ENCODE assay signal across 23 cellular contexts in the genomic region with DNA sequence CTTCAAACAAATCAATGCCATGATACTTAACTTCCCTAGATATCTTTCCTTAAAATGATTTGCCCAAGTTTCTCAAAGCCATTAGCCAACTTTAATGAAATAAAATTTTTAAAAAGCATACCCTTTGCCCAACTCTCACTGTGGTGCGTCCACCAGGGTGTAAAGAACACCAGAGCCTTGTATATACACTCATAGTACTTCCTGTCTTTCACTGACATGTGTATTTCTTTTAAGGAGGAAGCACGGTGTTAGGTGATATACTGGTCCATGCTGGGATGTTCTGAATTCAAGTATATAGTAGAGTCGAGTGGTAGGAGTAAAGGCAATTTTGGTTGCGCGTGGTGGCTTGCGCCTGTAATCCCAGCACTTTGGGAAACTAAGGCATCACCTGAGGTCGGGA. TPM values are rescaled to one million over a fixed set of nuclear protein-coding genes. Genes with fewer than 3 reads are reported as not detected.
DNase-seq lines count a peak whose midpoint lies in the region; ATAC-seq and TF ChIP-seq lines count a peak whose summit lies in the region.
"Had no signal": no experiment of that assay in that cellular context is flagged by ENCODE, and none has a peak within 500 bp of the region (broad histone marks: within the 10 kb centered on the region; RNA-seq: fewer than 3 reads in every experiment).

No MANE protein-coding gene starts in this region.

- H3K36me3 ChIP-seq in KOPT-K1 (ENCODE audit: insufficient read depth, low read length): no peaks in the 10 kb centered on the region
- H3K36me3 ChIP-seq: HAP-1, Peyer's patch had no signal

- H3K4me1 Mint-ChIP-seq in activated naive CD8-positive, alpha-beta T cell treated with anti-CD3 and anti-CD28 coated beads, Interleukin-2, amount 10 ng/mL, durations not matched to agents 7 days and 5 days: peaks cover 27% of the 10 kb centered on the region
- H3K4me1 Mint-ChIP-seq in activated naive CD8-positive, alpha-beta T cell treated with anti-CD3 and anti-CD28 coated beads for 36 hours: peaks cover 21% of the 10 kb centered on the region
- H3K4me1 Mint-ChIP-seq in immature natural killer cell: peaks cover 0 to 17% of the 10 kb centered on the region in 2 donors

- H3K9me3 ChIP-seq in KOPT-K1 (ENCODE audit: insufficient read depth, low read length, poor library complexity, severe bottlenecking): no peaks in the 10 kb centered on the region
- H3K9me3 ChIP-seq: A549, HAP-1, Peyer's patch had no signal

- H3K27ac Mint-ChIP-seq in activated naive CD8-positive, alpha-beta T cell treated with anti-CD3 and anti-CD28 coated beads, Interleukin-2, amount 10 ng/mL, durations not matched to agents 7 days and 5 days: no peak overlapping the region
- H3K27ac Mint-ChIP-seq in activated naive CD8-positive, alpha-beta T cell treated with anti-CD3 and anti-CD28 coated beads for 36 hours: no peak overlapping the region
- no peak overlapping the region for H3K27ac Mint-ChIP-seq in immature natural killer cell
- H3K27ac Mint-ChIP-seq: IgD-negative memory B cell had no signal

- H3K27ac ChIP-seq in KOPT-K1 (ENCODE audit: low read depth, low read length, poor library complexity, severe bottlenecking) (peak overlapping the region; percentile 46), RWPE1 (no peak overlapping the region)
- H3K27ac ChIP-seq: A549, GM23248, Peyer's patch had no signal

- TF ChIP-seq CTCF in RWPE1 (conservative IDR thresholded peaks at IDR 0.05; ENCODE audit: low read depth): no peak

- H3K9me3 Mint-ChIP-seq in activated naive CD8-positive, alpha-beta T cell treated with anti-CD3 and anti-CD28 coated beads, Interleukin-2, amount 10 ng/mL, durations not matched to agents 7 days and 5 days: peaks cover 1% of the 10 kb centered on the region
- peaks cover 5% of the 10 kb centered on the region for H3K9me3 Mint-ChIP-seq in activated naive CD8-positive, alpha-beta T cell treated with anti-CD3 and anti-CD28 coated beads for 36 hours
- no peaks in the 10 kb centered on the region for H3K9me3 Mint-ChIP-seq in immature natural killer cell
- H3K9me3 Mint-ChIP-seq: IgD-negative memory B cell had no signal

- no peak overlapping the region for H3K4me3 Mint-ChIP-seq in activated naive CD8-positive, alpha-beta T cell treated with anti-CD3 and anti-CD28 coated beads, Interleukin-2, amount 10 ng/mL, durations not matched to agents 7 days and 5 days
- H3K4me3 Mint-ChIP-seq in activated naive CD8-positive, alpha-beta T cell treated with anti-CD3 and anti-CD28 coated beads for 36 hours: no peak overlapping the region
- H3K4me3 Mint-ChIP-seq in immature natural killer cell: no peak overlapping the region
- H3K4me3 Mint-ChIP-seq: IgD-negative memory B cell had no signal

- ATAC-seq in activated naive CD8-positive, alpha-beta T cell treated with anti-CD3 and anti-CD28 coated beads, Interleukin-2, amount 10 ng/mL, durations not matched to agents 7 days and 5 days (ENCODE audit: low read depth): peak; percentile 43
- ATAC-seq in HG03432 (IDR thresholded peaks at IDR 0.05; ENCODE audit: unreplicated experiment): no peak
- ATAC-seq: A549, GM12878, Right ventricle myocardium inferior, SK-N-SH treated with all-trans-retinoic acid at 6 μM for 48 hours had no signal

- POLR2A ChIA-PET in activated naive CD8-positive, alpha-beta T cell treated with anti-CD3 and anti-CD28 coated beads, Interleukin-2, amount 10 ng/mL, durations not matched to agents 7 days and 5 days (lab: Charles Lee): interaction anchor here (0.9 kb wide), 1 partner anchor 24 kb away, joined by 3 read pairs; no protein-coding TSS in a partner anchor
- POLR2A ChIA-PET in RWPE1 (lab: Yijun Ruan, JAX; ENCODE audit: low non-redundant PET): no interaction called here

- peaks cover 15% of the 10 kb centered on the region for H3K36me3 Mint-ChIP-seq in activated naive CD8-positive, alpha-beta T cell treated with anti-CD3 and anti-CD28 coated beads, Interleukin-2, amount 10 ng/mL, durations not matched to agents 7 days and 5 days
- peaks cover 13% of the 10 kb centered on the region for H3K36me3 Mint-ChIP-seq in activated naive CD8-positive, alpha-beta T cell treated with anti-CD3 and anti-CD28 coated beads for 36 hours
- no peaks in the 10 kb centered on the region for H3K36me3 Mint-ChIP-seq in immature natural killer cell
- H3K36me3 Mint-ChIP-seq: IgD-negative memory B cell had no signal

- CTCF ChIA-PET in RWPE1 (lab: Yijun Ruan, JAX): no interaction called here

- no peaks in the 10 kb centered on the region for H3K27me3 Mint-ChIP-seq in activated naive CD8-positive, alpha-beta T cell treated with anti-CD3 and anti-CD28 coated beads, Interleukin-2, amount 10 ng/mL, durations not matched to agents 7 days and 5 days
- no peaks in the 10 kb centered on the region for H3K27me3 Mint-ChIP-seq in activated naive CD8-positive, alpha-beta T cell treated with anti-CD3 and anti-CD28 coated beads for 36 hours
- H3K27me3 Mint-ChIP-seq in immature natural killer cell (ENCODE audit: low read depth in 3 of 3): no peaks in the 10 kb centered on the region

- DNase-seq in activated naive CD8-positive, alpha-beta T cell treated with anti-CD3 and anti-CD28 coated beads, Interleukin-2, amount 10 ng/mL, durations not matched to agents 7 days and 5 days: no peak
- no peak for DNase-seq in activated naive CD8-positive, alpha-beta T cell treated with anti-CD3 and anti-CD28 coated beads for 36 hours
- DNase-seq in immature natural killer cell: peak; percentile 28 to 29 (median 29)
- DNase-seq in RWPE1 (ENCODE audit: low spot score): no peak
- no peak for DNase-seq in SHP77 (lab: John Stamatoyannopoulos, UW)
- DNase-seq: DMS153, GM23248, NCI-H1105 treated with DMSO at 0.1 percent for 48 hours, NCI-H1694, NCI-H2107, NCI-H2227 treated with DMSO at 0.1 percent for 48 hours, NCI-H524, NCI-H82, Peyer's patch, T-helper 1 cell had no signal

RNA-seq across cellular contexts. Expression of a gene that starts 22.7 kb away (rescaled TPM):
- total RNA-seq in activated naive CD8-positive, alpha-beta T cell treated with anti-CD3 and anti-CD28 coated beads, Interleukin-2, amount 10 ng/mL, durations not matched to agents 7 days and 5 days: 100 to 1,000 TPM; 143 to 144 TPM
- 10 to 100 TPM; 78.3 to 85.4 TPM for total RNA-seq in activated naive CD8-positive, alpha-beta T cell treated with anti-CD3 and anti-CD28 coated beads for 36 hours
- polyA plus RNA-seq in immature natural killer cell: 100 to 1,000 TPM in 1 of 3 donors, 10 to 100 TPM in 2; 23.1 to 121 (median 38.2) TPM

Comparison
In these comparisons a context has a peak if more than half of its experiments do, and no peak if none do; other contexts are left out.
1. DNase-seq: peak in immature natural killer cell (3 of 3); none in activated naive CD8-positive, alpha-beta T cell treated with anti-CD3 and anti-CD28 coated beads, Interleukin-2, amount 10 ng/mL, durations not matched to agents 7 days and 5 days (single experiment), activated naive CD8-positive, alpha-beta T cell treated with anti-CD3 and anti-CD28 coated beads for 36 hours (single experiment), RWPE1 (single experiment) and SHP77 (0 of 2).